19 cellular contexts compared by ENCODE assay signal in the genomic region with DNA sequence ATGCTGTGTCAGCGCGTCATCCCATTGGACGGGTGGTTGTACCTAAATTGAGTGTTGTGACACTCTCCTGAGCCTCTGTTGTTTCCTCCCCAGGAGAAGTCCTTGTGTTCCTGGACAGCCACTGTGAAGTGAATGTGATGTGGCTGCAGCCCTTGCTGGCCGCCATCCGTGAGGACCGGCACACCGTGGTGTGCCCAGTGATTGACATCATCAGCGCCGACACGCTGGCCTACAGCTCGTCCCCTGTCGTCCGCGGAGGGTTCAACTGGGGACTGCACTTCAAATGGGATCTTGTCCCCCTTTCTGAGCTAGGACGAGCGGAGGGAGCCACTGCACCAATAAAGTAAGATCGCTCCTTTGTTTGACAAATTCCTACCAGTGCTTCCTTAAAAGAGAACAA.
"Had no signal": no experiment of that assay in that cellular context is flagged by ENCODE, and none has a peak within 500 bp of the region (broad histone marks: within the 10 kb centered on the region; RNA-seq: fewer than 3 reads in every experiment).

No MANE protein-coding gene starts in this region.

- H3K4me1 ChIP-seq: tibial nerve, upper lobe of right lung had no signal

- H3K27ac ChIP-seq: hepatocyte, ovary, skin epidermis, tibial nerve, upper lobe of right lung had no signal

- H3K4me3 ChIP-seq: heart left ventricle, hepatocyte, lung, mucosa of descending colon, ovary, skin epidermis, tibial nerve, upper lobe of right lung had no signal

- H3K79me2 ChIP-seq: hepatocyte had no signal

- H3K36me3 ChIP-seq: ovary had no signal

- FAIRE-seq: urothelium cell line had no signal

- H3K9me3 ChIP-seq: heart left ventricle, mucosa of descending colon, ovary, tibial nerve, upper lobe of right lung had no signal

- H3K4me2 ChIP-seq: hepatocyte had no signal

- H3K27me3 ChIP-seq: heart left ventricle, hepatocyte, ovary, tibial nerve, upper lobe of right lung had no signal

- DNase-seq: heart left ventricle; midbrain; mucosa of descending colon; naive thymus-derived CD4-positive, alpha-beta T cell; ovary; stimulated activated CD4-positive, alpha-beta T cell treated with anti-CD3 and anti-CD28 coated beads, Interleukin-4, amount 100 ng/mL, for 24 hours; stimulated activated naive CD4-positive, alpha-beta T cell treated with Interleukin-2 at 50 U/mL for 16 hours; stimulated activated naive CD8-positive, alpha-beta T cell treated with anti-CD3 and anti-CD28 coated beads, Interleukin-15, amount 100 ng/mL, for 72 hours; substantia nigra; upper lobe of right lung had no signal

- ATAC-seq: left lobe of liver; mucosa of descending colon; naive thymus-derived CD4-positive, alpha-beta T cell; natural killer cell treated with Interleukin-12 subunit alpha and Interleukin-12 subunit beta and Interleukin-15 and Interleukin-18, amount 100 ng/mL, for 72 hours; sciatic nerve; stimulated activated memory B cell treated with anti-CD40 and anti-IgM and Interleukin-4, amounts not matched to agents 10 μg/mL and 1 μg/mL and 100 μg/mL, for 72 hours; stimulated activated naive CD8-positive, alpha-beta T cell treated with anti-CD3 and anti-CD28 coated beads, Interleukin-15, amount 100 ng/mL, for 72 hours; upper lobe of right lung had no signal

- H2AFZ ChIP-seq: hepatocyte had no signal
